Comparison of ENCODE assay signal across 20 cellular contexts in genomic region chr2:141927536-141927935, GRCh38.
"Had no signal": no experiment of that assay in that cellular context is flagged by ENCODE, and none has a peak within 500 bp of the region (broad histone marks: within the 10 kb centered on the region; RNA-seq: fewer than 3 reads in every experiment).

No MANE protein-coding gene starts in this region.

- H3K27me3 ChIP-seq: colonic mucosa, esophagus squamous epithelium, foreskin keratinocyte, left lung, transverse colon had no signal

- H3K9me3 ChIP-seq: colonic mucosa, esophagus squamous epithelium, left lung, transverse colon had no signal

- DNase-seq: activated CD4-positive, alpha-beta memory T cell treated with anti-CD3 and anti-CD28 coated beads, Interleukin-2, amount 10 ng/mL, durations not matched to agents 7 days and 5 days; activated CD4-positive, alpha-beta T cell treated with anti-CD3 and anti-CD28 coated beads, Interleukin-2, amount 10 ng/mL, durations not matched to agents 24 days and 14 days; activated effector memory CD4-positive, alpha-beta T cell treated with Interleukin-2 at 50 U/mL for 16 hours; activated naive CD4-positive, alpha-beta T cell treated with anti-CD3 and anti-CD28 coated beads for 36 hours; activated naive CD8-positive, alpha-beta T cell treated with anti-CD3 and anti-CD28 coated beads, Interleukin-2, amount 10 ng/mL, durations not matched to agents 7 days and 5 days; activated T-cell treated with anti-CD3 and anti-CD28 coated beads, Interleukin-2, amount 50 U/mL, for 72 hours; caudate nucleus; colonic mucosa; esophagus squamous epithelium; kidney; left lung; midbrain; natural killer cell; stimulated activated CD4-positive, alpha-beta T cell treated with anti-CD3 and anti-CD28 coated beads, Interleukin-15, amount 100 ng/mL, for 24 hours; stimulated activated CD8-positive, alpha-beta memory T cell treated with anti-CD3 and anti-CD28 coated beads, Interleukin-4, amount 100 ng/mL, for 48 hours; stimulated activated naive B cell treated with anti-CD40 and anti-IgM and Interleukin-4, amounts not matched to agents 10 μg/mL and 1 μg/mL and 100 μg/mL, for 72 hours; T-helper 17 cell; transverse colon had no signal

- H3K4me1 ChIP-seq: colonic mucosa, esophagus squamous epithelium, left lung, transverse colon had no signal

- H3K36me3 ChIP-seq: colonic mucosa, esophagus squamous epithelium, left lung, transverse colon had no signal

- H3K4me3 ChIP-seq: colonic mucosa, esophagus squamous epithelium, left lung, smooth muscle cell, transverse colon had no signal

- H3K27ac ChIP-seq: colonic mucosa, esophagus squamous epithelium, foreskin keratinocyte, left lung, transverse colon had no signal

- H3K4me2 ChIP-seq: smooth muscle cell had no signal
